15 cellular contexts compared by ENCODE assay signal in the genomic region with DNA sequence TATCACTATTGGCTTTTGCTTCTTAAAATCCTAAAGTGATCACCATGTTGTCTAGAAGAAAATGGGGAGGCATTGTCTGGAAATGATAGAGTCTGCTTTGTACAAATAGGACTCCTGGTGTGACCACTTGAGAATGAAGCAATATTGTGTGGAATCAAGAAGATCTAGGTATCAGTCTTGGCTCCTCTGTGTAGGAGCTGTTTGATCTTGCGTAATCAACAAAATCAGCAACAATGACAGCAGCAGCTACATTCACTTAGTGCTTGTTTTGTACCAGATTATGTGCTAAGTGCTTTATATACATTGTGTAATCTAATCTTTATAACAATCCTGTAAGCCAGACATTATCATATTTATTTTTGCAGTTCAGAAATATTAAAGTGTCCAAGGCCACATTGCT. TPM values are rescaled to one million over a fixed set of nuclear protein-coding genes. Genes with fewer than 3 reads are reported as not detected.
A peak's percentile ranks its signal among the peaks of the same experiment; 100 is the strongest.
DNase-seq lines count a peak whose midpoint lies in the region; ATAC-seq, FAIRE-seq and TF ChIP-seq lines count a peak whose summit lies in the region.
"Had no signal": no experiment of that assay in that cellular context is flagged by ENCODE, and none has a peak within 500 bp of the region (broad histone marks: within the 10 kb centered on the region; RNA-seq: fewer than 3 reads in every experiment).

No MANE protein-coding gene starts in this region.

- H3K27me3 ChIP-seq in small intestine (ENCODE audit: control insufficient read depth in 2 of 2, insufficient read depth in 2 of 2, low read length in 2 of 2), result no peaks in the 10 kb centered on the region

- peaks cover 81% of the 10 kb centered on the region for H3K4me1 Mint-ChIP-seq in activated T-cell treated with anti-CD3 and anti-CD28 coated beads, Interleukin-2, amount 50 U/mL, for 72 hours (ENCODE audit: low read depth)
- H3K4me1 Mint-ChIP-seq in stimulated activated memory B cell treated with anti-CD40 and anti-IgM and Interleukin-4, amounts not matched to agents 10 μg/mL and 1 μg/mL and 100 μg/mL, for 72 hours, result peaks cover 76% of the 10 kb centered on the region

- H3K9me3 Mint-ChIP-seq in activated T-cell treated with anti-CD3 and anti-CD28 coated beads, Interleukin-2, amount 50 U/mL, for 72 hours, result no peaks in the 10 kb centered on the region
- no peaks in the 10 kb centered on the region for H3K9me3 Mint-ChIP-seq in stimulated activated memory B cell treated with anti-CD40 and anti-IgM and Interleukin-4, amounts not matched to agents 10 μg/mL and 1 μg/mL and 100 μg/mL, for 72 hours
- H3K9me3 Mint-ChIP-seq: activated naive CD4-positive, alpha-beta T cell treated with anti-CD3 and anti-CD28 coated beads, Interleukin-2, amount 10 ng/mL, durations not matched to agents 7 days and 5 days; effector memory CD8-positive, alpha-beta T cell; stimulated activated naive CD8-positive, alpha-beta T cell treated with anti-CD3 and anti-CD28 coated beads, Interleukin-15, amount 100 ng/mL, for 72 hours had no signal

- H3K9me3 ChIP-seq in small intestine (ENCODE audit: control insufficient read depth, low read depth), result no peaks in the 10 kb centered on the region
- H3K9me3 ChIP-seq: SK-N-SH had no signal

- no peaks in the 10 kb centered on the region for H3K27me3 Mint-ChIP-seq in activated T-cell treated with anti-CD3 and anti-CD28 coated beads, Interleukin-2, amount 50 U/mL, for 72 hours (ENCODE audit: low read depth)
- H3K27me3 Mint-ChIP-seq in stimulated activated memory B cell treated with anti-CD40 and anti-IgM and Interleukin-4, amounts not matched to agents 10 μg/mL and 1 μg/mL and 100 μg/mL, for 72 hours, result no peaks in the 10 kb centered on the region
- H3K27me3 Mint-ChIP-seq: activated naive CD4-positive, alpha-beta T cell treated with anti-CD3 and anti-CD28 coated beads, Interleukin-2, amount 10 ng/mL, durations not matched to agents 7 days and 5 days; effector memory CD8-positive, alpha-beta T cell; stimulated activated naive CD8-positive, alpha-beta T cell treated with anti-CD3 and anti-CD28 coated beads, Interleukin-15, amount 100 ng/mL, for 72 hours had no signal

- no peak for TF ChIP-seq RAD21 in Ishikawa (IDR thresholded peaks at IDR 0.05; ENCODE audit: low read depth)

- 88 to 93% (median 91%) methylated on average over 1 of the region's 1 CpG for WGBS in small intestine, 3 donors

- no peak overlapping the region for H3K27ac Mint-ChIP-seq in activated T-cell treated with anti-CD3 and anti-CD28 coated beads, Interleukin-2, amount 50 U/mL, for 72 hours
- peak overlapping the region; percentile 79 for H3K27ac Mint-ChIP-seq in stimulated activated memory B cell treated with anti-CD40 and anti-IgM and Interleukin-4, amounts not matched to agents 10 μg/mL and 1 μg/mL and 100 μg/mL, for 72 hours
- H3K27ac Mint-ChIP-seq: activated naive CD4-positive, alpha-beta T cell treated with anti-CD3 and anti-CD28 coated beads, Interleukin-2, amount 10 ng/mL, durations not matched to agents 7 days and 5 days; stimulated activated naive CD8-positive, alpha-beta T cell treated with anti-CD3 and anti-CD28 coated beads, Interleukin-15, amount 100 ng/mL, for 72 hours had no signal

- peaks cover 0 to 1% of the 10 kb centered on the region in 2 donors for H3K36me3 ChIP-seq in small intestine (ENCODE audit: control insufficient read depth in 2 of 2, insufficient read depth in 2 of 2, low read length in 2 of 2)
- H3K36me3 ChIP-seq: cardiac muscle cell had no signal

- H3K4me3 ChIP-seq in choroid plexus epithelial cell (ENCODE audit: low read depth, low read length) (no peak overlapping the region), small intestine (ENCODE audit: low read depth in 1 of 2, low read length in 2 of 2) (no peak overlapping the region)
- H3K4me3 ChIP-seq: cardiac muscle cell had no signal

- no peak overlapping the region for H3K27ac ChIP-seq in small intestine (ENCODE audit: low read depth in 1 of 2, low read length in 1 of 2)
- H3K27ac ChIP-seq: cardiac muscle cell had no signal

- TF ChIP-seq CTCF in choroid plexus epithelial cell (conservative IDR thresholded peaks at IDR 0.05; ENCODE audit: low read depth, low read length), result no peak

- TF ChIP-seq EP300 in Ishikawa (IDR thresholded peaks at IDR 0.05; ENCODE audit: borderline replicate concordance), result no peak

- DNase-seq in activated T-cell treated with anti-CD3 and anti-CD28 coated beads, Interleukin-2, amount 50 U/mL, for 72 hours, result no peak
- DNase-seq in activated T-cell treated with anti-CD3 and anti-CD28 coated beads, Interleukin-2, amount 50 U/mL, for 48 hours, result no peak
- DNase-seq in choroid plexus epithelial cell (ENCODE audit: low read depth), result peak; percentile 35
- DNase-seq in small intestine, result no peak
- DNase-seq in pons (ENCODE audit: low spot score), result no peak
- DNase-seq: activated naive CD4-positive, alpha-beta T cell treated with anti-CD3 and anti-CD28 coated beads, Interleukin-2, amount 10 ng/mL, durations not matched to agents 7 days and 5 days; effector memory CD8-positive, alpha-beta T cell; foreskin melanocyte; MM.1S; SK-N-SH; stimulated activated naive CD8-positive, alpha-beta T cell treated with anti-CD3 and anti-CD28 coated beads, Interleukin-15, amount 100 ng/mL, for 72 hours had no signal

- no peaks in the 10 kb centered on the region for H3K36me3 Mint-ChIP-seq in activated T-cell treated with anti-CD3 and anti-CD28 coated beads, Interleukin-2, amount 50 U/mL, for 72 hours (ENCODE audit: insufficient read depth in 2 of 2)
- H3K36me3 Mint-ChIP-seq in stimulated activated memory B cell treated with anti-CD40 and anti-IgM and Interleukin-4, amounts not matched to agents 10 μg/mL and 1 μg/mL and 100 μg/mL, for 72 hours, result no peaks in the 10 kb centered on the region

- ATAC-seq in activated T-cell treated with anti-CD3 and anti-CD28 coated beads, Interleukin-2, amount 50 U/mL, for 72 hours (replicated peaks in 1 of 2), result peak; percentile 36 to 48
- no peak for ATAC-seq in stimulated activated memory B cell treated with anti-CD40 and anti-IgM and Interleukin-4, amounts not matched to agents 10 μg/mL and 1 μg/mL and 100 μg/mL, for 72 hours
- ATAC-seq in HG03565 (IDR thresholded peaks at IDR 0.05; ENCODE audit: unreplicated experiment), result no peak

- H3K4me1 ChIP-seq in small intestine (ENCODE audit: control insufficient read depth in 2 of 2, insufficient read depth in 1 of 2, low read depth in 1 of 2, low read length in 1 of 2), result peaks cover 3 to 4% of the 10 kb centered on the region in 2 donors

- no peak for FAIRE-seq in small intestine (lab: Jason Lieb, UNC)

- H3K4me3 Mint-ChIP-seq in activated T-cell treated with anti-CD3 and anti-CD28 coated beads, Interleukin-2, amount 50 U/mL, for 72 hours, result peak overlapping the region in 1 of 2 donors; percentile 23
- H3K4me3 Mint-ChIP-seq in stimulated activated memory B cell treated with anti-CD40 and anti-IgM and Interleukin-4, amounts not matched to agents 10 μg/mL and 1 μg/mL and 100 μg/mL, for 72 hours, result no peak overlapping the region
- H3K4me3 Mint-ChIP-seq: activated naive CD4-positive, alpha-beta T cell treated with anti-CD3 and anti-CD28 coated beads, Interleukin-2, amount 10 ng/mL, durations not matched to agents 7 days and 5 days; effector memory CD8-positive, alpha-beta T cell; stimulated activated naive CD8-positive, alpha-beta T cell treated with anti-CD3 and anti-CD28 coated beads, Interleukin-15, amount 100 ng/mL, for 72 hours had no signal

TF ChIP-seq in Ishikawa, 13 proteins besides CTCF, POLR2A, EP300 and RAD21:
- TF ChIP-seq, protein P1, sequence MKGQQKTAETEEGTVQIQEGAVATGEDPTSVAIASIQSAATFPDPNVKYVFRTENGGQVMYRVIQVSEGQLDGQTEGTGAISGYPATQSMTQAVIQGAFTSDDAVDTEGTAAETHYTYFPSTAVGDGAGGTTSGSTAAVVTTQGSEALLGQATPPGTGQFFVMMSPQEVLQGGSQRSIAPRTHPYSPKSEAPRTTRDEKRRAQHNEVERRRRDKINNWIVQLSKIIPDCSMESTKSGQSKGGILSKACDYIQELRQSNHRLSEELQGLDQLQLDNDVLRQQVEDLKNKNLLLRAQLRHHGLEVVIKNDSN (IDR thresholded peaks at IDR 0.05), result no peak
- TF ChIP-seq CEBPB (IDR thresholded peaks at IDR 0.05), result peak; percentile 91
TF ChIP-seq in Ishikawa: peak in this region for 1.

RNA-seq across cellular contexts. Expression of a gene that starts 17.8 kb away (rescaled TPM):
- 10 to 100 TPM; 29.8 to 32.7 TPM for total RNA-seq in activated T-cell treated with anti-CD3 and anti-CD28 coated beads, Interleukin-2, amount 50 U/mL, for 72 hours
- 10 to 100 TPM; 13.8 to 21.9 (median 18.9) TPM for polyA plus RNA-seq in small intestine

Comparison
In these comparisons a context has a peak if more than half of its experiments do, and no peak if none do; other contexts are left out.
1. ATAC-seq: peak in activated T-cell treated with anti-CD3 and anti-CD28 coated beads, Interleukin-2, amount 50 U/mL, for 72 hours (2 of 2); none in stimulated activated memory B cell treated with anti-CD40 and anti-IgM and Interleukin-4, amounts not matched to agents 10 μg/mL and 1 μg/mL and 100 μg/mL, for 72 hours (single experiment) and HG03565 (single experiment).